8 cellular contexts compared by ENCODE assay signal in the genomic region with DNA sequence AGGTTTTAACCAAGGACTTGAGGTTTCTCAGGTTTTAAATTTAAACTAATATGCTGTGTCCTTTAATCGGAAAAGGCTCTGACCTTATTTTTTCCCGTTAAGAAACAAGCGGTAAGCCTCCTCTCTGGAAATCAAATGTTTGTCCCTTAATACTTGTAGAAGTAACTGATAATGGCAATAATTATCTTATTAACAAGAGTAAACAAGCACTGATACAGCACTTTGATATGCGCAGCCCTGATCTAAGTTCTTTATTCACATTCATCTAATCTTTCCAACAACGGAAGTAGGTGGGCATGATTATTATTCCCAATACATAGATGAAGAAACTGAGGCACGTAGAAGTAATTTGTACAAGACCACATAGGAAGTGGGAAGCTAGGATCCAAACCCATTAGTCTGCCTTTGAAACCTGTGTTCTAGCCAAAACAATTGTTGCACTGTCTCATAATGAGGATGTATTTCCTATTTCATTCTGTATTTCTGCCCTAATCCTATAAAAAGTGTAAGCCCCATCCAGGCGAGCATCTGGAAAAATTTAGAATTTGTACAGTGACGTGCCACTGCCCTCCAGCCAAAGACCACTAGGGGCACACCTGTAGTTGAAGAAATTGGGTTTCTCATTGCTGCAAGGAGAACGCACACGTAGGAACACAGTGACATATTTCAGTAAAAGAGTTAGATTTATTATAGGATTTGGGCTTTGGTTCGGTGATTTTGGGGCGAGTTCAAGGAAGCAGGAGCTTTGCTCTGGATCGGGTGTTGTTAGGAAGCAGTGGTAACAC. TPM values are rescaled to one million over a fixed set of nuclear protein-coding genes. Genes with fewer than 3 reads are reported as not detected.
DNase-seq lines count a peak whose midpoint lies in the region; ATAC-seq lines count a peak whose summit lies in the region.

No MANE protein-coding gene starts in this region.

- CTCF ChIA-PET in activated CD8-positive, alpha-beta memory T cell treated with anti-CD3 and anti-CD28 coated beads, Interleukin-2, amount 10 ng/mL, durations not matched to agents 7 days and 5 days (lab: Charles Lee): interaction anchor here (0.9 to 4.0 kb wide), 16 partner anchors 8 to 241 kb away, joined by 3 to 33 read pairs (median 4); a partner anchor contains a TSS

- H3K4me3 ChIP-seq in right cardiac atrium (ENCODE audit: low read length): peak overlapping the region; percentile 16

- peak overlapping the region; percentile 58 for H3K4me3 Mint-ChIP-seq in activated CD8-positive, alpha-beta memory T cell treated with anti-CD3 and anti-CD28 coated beads, Interleukin-2, amount 10 ng/mL, durations not matched to agents 7 days and 5 days
- peak overlapping the region; percentile 79 for H3K4me3 Mint-ChIP-seq in T-helper 2 cell treated with Interferon-gamma antibody and Interleukin-4, amounts not matched to agents 5 μg/mL and 100 μg/mL, for 36 hours

- no peaks in the 10 kb centered on the region for H3K4me1 ChIP-seq in right cardiac atrium (ENCODE audit: control insufficient read depth, insufficient read depth, low read length)

- 34% methylated on average over 13 of the region's 13 CpGs for WGBS in right cardiac atrium

- H3K9me3 ChIP-seq in right cardiac atrium (ENCODE audit: control insufficient read depth, low read length): no peaks in the 10 kb centered on the region

- no peaks in the 10 kb centered on the region for H3K27me3 Mint-ChIP-seq in activated CD8-positive, alpha-beta memory T cell treated with anti-CD3 and anti-CD28 coated beads, Interleukin-2, amount 10 ng/mL, durations not matched to agents 7 days and 5 days
- H3K27me3 Mint-ChIP-seq in T-helper 2 cell treated with Interferon-gamma antibody and Interleukin-4, amounts not matched to agents 5 μg/mL and 100 μg/mL, for 36 hours (ENCODE audit: low read depth): no peaks in the 10 kb centered on the region

- no peak for DNase-seq in activated CD8-positive, alpha-beta memory T cell treated with anti-CD3 and anti-CD28 coated beads, Interleukin-2, amount 10 ng/mL, durations not matched to agents 7 days and 5 days
- no peak for DNase-seq in activated CD8-positive, alpha-beta memory T cell treated with anti-CD3 and anti-CD28 coated beads for 24 hours
- DNase-seq in T-helper 2 cell treated with Interferon-gamma antibody and Interleukin-4, amounts not matched to agents 5 μg/mL and 100 μg/mL, for 36 hours (ENCODE audit: low spot score): no peak
- DNase-seq in right cardiac atrium (no peak), EL (no peak)
- DNase-seq in stimulated activated naive CD8-positive, alpha-beta T cell treated with anti-CD3 and anti-CD28 coated beads, Interleukin-15, Interleukin-2, amounts not matched to agents 100 U/mL and 50 U/mL, for 24 hours: peak; percentile 10

- peak overlapping the region; percentile 86 for H3K27ac Mint-ChIP-seq in activated CD8-positive, alpha-beta memory T cell treated with anti-CD3 and anti-CD28 coated beads, Interleukin-2, amount 10 ng/mL, durations not matched to agents 7 days and 5 days
- peak overlapping the region; percentile 74 for H3K27ac Mint-ChIP-seq in T-helper 2 cell treated with Interferon-gamma antibody and Interleukin-4, amounts not matched to agents 5 μg/mL and 100 μg/mL, for 36 hours

- H3K27ac ChIP-seq in right cardiac atrium (ENCODE audit: low read length): no peak overlapping the region

- intact Hi-C loops in right cardiac atrium (cut with DNase I): loop anchor here in 3 of 4 donors (10.0 kb wide), 4 partner anchors 116 to 214 kb away; a partner anchor contains a TSS

- no peaks in the 10 kb centered on the region for H3K36me3 Mint-ChIP-seq in activated CD8-positive, alpha-beta memory T cell treated with anti-CD3 and anti-CD28 coated beads, Interleukin-2, amount 10 ng/mL, durations not matched to agents 7 days and 5 days
- no peaks in the 10 kb centered on the region for H3K36me3 Mint-ChIP-seq in T-helper 2 cell treated with Interferon-gamma antibody and Interleukin-4, amounts not matched to agents 5 μg/mL and 100 μg/mL, for 36 hours (ENCODE audit: low read depth)

- no peaks in the 10 kb centered on the region for H3K9me3 Mint-ChIP-seq in activated CD8-positive, alpha-beta memory T cell treated with anti-CD3 and anti-CD28 coated beads, Interleukin-2, amount 10 ng/mL, durations not matched to agents 7 days and 5 days (ENCODE audit: low read depth)
- H3K9me3 Mint-ChIP-seq in T-helper 2 cell treated with Interferon-gamma antibody and Interleukin-4, amounts not matched to agents 5 μg/mL and 100 μg/mL, for 36 hours: no peaks in the 10 kb centered on the region

- no peaks in the 10 kb centered on the region for H3K27me3 ChIP-seq in right cardiac atrium (ENCODE audit: control insufficient read depth, insufficient read depth)

- ATAC-seq in activated CD8-positive, alpha-beta memory T cell treated with anti-CD3 and anti-CD28 coated beads, Interleukin-2, amount 10 ng/mL, durations not matched to agents 7 days and 5 days: no peak
- no peak for ATAC-seq in right cardiac atrium
- no peak for ATAC-seq in stimulated activated naive CD8-positive, alpha-beta T cell treated with anti-CD3 and anti-CD28 coated beads, Interleukin-15, Interleukin-2, amounts not matched to agents 100 U/mL and 50 U/mL, for 24 hours
- ATAC-seq in GM18870 (IDR thresholded peaks at IDR 0.05; ENCODE audit: unreplicated experiment): no peak
- ATAC-seq in HG03432 (IDR thresholded peaks at IDR 0.05; ENCODE audit: unreplicated experiment): no peak

- peaks cover 26% of the 10 kb centered on the region for H3K4me1 Mint-ChIP-seq in activated CD8-positive, alpha-beta memory T cell treated with anti-CD3 and anti-CD28 coated beads, Interleukin-2, amount 10 ng/mL, durations not matched to agents 7 days and 5 days
- H3K4me1 Mint-ChIP-seq in T-helper 2 cell treated with Interferon-gamma antibody and Interleukin-4, amounts not matched to agents 5 μg/mL and 100 μg/mL, for 36 hours (ENCODE audit: low read depth): peaks cover 17% of the 10 kb centered on the region

RNA-seq across cellular contexts. Expression of a gene that starts 0.6 kb away (rescaled TPM):
- total RNA-seq in activated CD8-positive, alpha-beta memory T cell treated with anti-CD3 and anti-CD28 coated beads, Interleukin-2, amount 10 ng/mL, durations not matched to agents 7 days and 5 days: under 1 TPM in 1 of 2 experiments, not detected in 1; 0.20 TPM
- total RNA-seq in right cardiac atrium: under 1 TPM in 3 of 4 donors, not detected in 1; 0.31 to 0.65 (median 0.45) TPM
- polyA plus RNA-seq in right cardiac atrium: 0.09 TPM

RNA-seq across cellular contexts. Expression of a gene that starts 0.7 kb away (rescaled TPM):
- total RNA-seq in activated CD8-positive, alpha-beta memory T cell treated with anti-CD3 and anti-CD28 coated beads, Interleukin-2, amount 10 ng/mL, durations not matched to agents 7 days and 5 days: 10 to 100 TPM; 27.1 to 27.5 TPM
- 10 to 100 TPM; 65.7 to 88.9 (median 83.1) TPM for total RNA-seq in right cardiac atrium
- polyA plus RNA-seq in right cardiac atrium: 105 TPM
